Comparison of ENCODE assay signal across 20 cellular contexts in the genomic region with DNA sequence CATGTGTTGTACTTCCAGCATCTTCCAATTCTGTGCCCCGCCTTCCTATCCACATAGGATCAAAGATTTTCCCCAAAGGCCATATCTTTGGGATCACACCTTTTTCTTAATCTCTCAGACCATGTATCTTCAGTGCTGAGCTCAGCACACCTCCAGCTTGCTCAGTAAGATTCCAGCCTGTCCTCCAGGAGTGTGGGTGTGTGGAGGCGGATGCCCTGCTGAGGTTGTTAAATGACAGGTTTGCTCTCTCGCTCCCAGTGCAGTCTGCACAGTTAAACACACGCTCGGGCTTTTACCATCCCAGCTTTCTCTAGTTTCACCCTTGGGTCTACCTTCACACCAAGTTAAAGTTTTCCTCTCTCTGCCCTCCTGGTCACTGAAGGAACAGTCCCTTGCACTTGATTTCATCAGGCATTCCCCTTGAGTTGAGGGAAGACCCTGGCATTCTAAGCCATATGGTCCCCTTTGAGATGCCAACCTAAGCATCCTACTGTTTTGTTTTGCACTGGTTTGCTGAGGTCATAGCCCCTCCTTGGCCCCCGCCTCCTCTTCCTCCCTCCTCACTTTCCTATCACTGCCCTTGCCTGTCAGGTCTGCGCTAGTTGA. TPM values are rescaled to one million over a fixed set of nuclear protein-coding genes. Genes with fewer than 3 reads are reported as not detected.
"Had no signal": no experiment of that assay in that cellular context is flagged by ENCODE, and none has a peak within 500 bp of the region (broad histone marks: within the 10 kb centered on the region; RNA-seq: fewer than 3 reads in every experiment).

No MANE protein-coding gene starts in this region.

- H3K9me3 ChIP-seq: breast epithelium, neutrophil, transverse colon, vagina had no signal

- H3K4me1 ChIP-seq: breast epithelium had no signal

- H3K27me3 ChIP-seq: breast epithelium, neutrophil, vagina had no signal

- H3K36me3 ChIP-seq: breast epithelium, transverse colon, vagina had no signal

- H3K27ac ChIP-seq: breast epithelium, coronary artery, neutrophil, transverse colon, vagina had no signal

- H3K4me3 ChIP-seq: breast epithelium, coronary artery, transverse colon, vagina had no signal

- DNase-seq: activated CD4-positive, alpha-beta memory T cell treated with anti-CD3 and anti-CD28 coated beads, Interleukin-2, amount 10 ng/mL, durations not matched to agents 7 days and 5 days; activated CD4-positive, alpha-beta T cell treated with anti-CD3 and anti-CD28 coated beads for 48 hours; activated CD4-positive, CD25-positive, alpha-beta regulatory T cell; activated naive CD4-positive, alpha-beta T cell treated with anti-CD3 and anti-CD28 coated beads, Interleukin-2, amount 50 U/mL, for 16 hours; activated T-cell treated with anti-CD3 and anti-CD28 coated beads, Interleukin-2, amount 50 U/mL, for 1 hour; naive thymus-derived CD8-positive, alpha-beta T cell; retina; stimulated activated CD4-positive, alpha-beta T cell treated with anti-CD3 and anti-CD28 coated beads, Interleukin-1b, Interleukin-23, amount 100 ng/mL, for 48 hours; stimulated activated naive CD8-positive, alpha-beta T cell treated with anti-CD3 and anti-CD28 coated beads, Interleukin-15, Interleukin-2, amounts not matched to agents 100 U/mL and 50 U/mL, for 24 hours; T1000; transverse colon had no signal

RNA-seq across cellular contexts. Expression of a gene that starts 13.7 kb away (rescaled TPM):
- total RNA-seq: activated CD4-positive, alpha-beta memory T cell treated with anti-CD3 and anti-CD28 coated beads, Interleukin-2, amount 10 ng/mL, durations not matched to agents 7 days and 5 days; activated T-helper 17 cell treated with anti-CD3 and anti-CD28 coated beads, Interleukin-2, amount 50 U/mL, for 72 hours; aorta; breast epithelium; liver; mucosa of gallbladder; naive thymus-derived CD8-positive, alpha-beta T cell; T-helper 1 cell treated with Interleukin-12 subunit alpha and Interleukin-12 subunit beta and Interleukin-4 antibody, amounts not matched to agents 30 ng/mL and 1 ng/mL, for 36 hours; transverse colon; vagina had no signal

RNA-seq across cellular contexts. Expression of a gene that starts 55.4 kb away (rescaled TPM):
- total RNA-seq: activated T-helper 17 cell treated with anti-CD3 and anti-CD28 coated beads, Interleukin-2, amount 50 U/mL, for 72 hours; naive thymus-derived CD8-positive, alpha-beta T cell; T-helper 1 cell treated with Interleukin-12 subunit alpha and Interleukin-12 subunit beta and Interleukin-4 antibody, amounts not matched to agents 30 ng/mL and 1 ng/mL, for 36 hours had no signal
